In genomic region chr15:92949604-92950249, GRCh38 we compare ENCODE assay signal across 12 cellular contexts. TPM values are rescaled to one million over a fixed set of nuclear protein-coding genes. Genes with fewer than 3 reads are reported as not detected.
A peak's percentile ranks its signal among the peaks of the same experiment; 100 is the strongest.
DNase-seq lines count a peak whose midpoint lies in the region; ATAC-seq and TF ChIP-seq lines count a peak whose summit lies in the region.
"Had no signal": no experiment of that assay in that cellular context is flagged by ENCODE, and none has a peak within 500 bp of the region (broad histone marks: within the 10 kb centered on the region; RNA-seq: fewer than 3 reads in every experiment).

No MANE protein-coding gene starts in this region.

- H3K27me3 ChIP-seq in CD4-positive, alpha-beta T cell (ENCODE audit: control insufficient read depth, insufficient read depth, low read length), result no peaks in the 10 kb centered on the region
- no peaks in the 10 kb centered on the region for H3K27me3 ChIP-seq in gastroesophageal sphincter
- H3K27me3 ChIP-seq: SJCRH30 had no signal

- WGBS in gastroesophageal sphincter (ENCODE audit: low coverage in 1 of 2), 2 donors, result 97 to 98% methylated on average over 10 of the region's 10 CpGs

- H3K4me1 ChIP-seq in HEK293 (ENCODE audit: control insufficient read depth, insufficient read depth, low read length) (no peaks in the 10 kb centered on the region), gastroesophageal sphincter (peaks cover 0 to 28% (median 5%) of the 10 kb centered on the region in 3 donors)

- TF ChIP-seq CTCF in CD4-positive, alpha-beta T cell (IDR thresholded peaks at IDR 0.05), result no peak
- TF ChIP-seq CTCF in HEK293 (tag by site-specific recombination; IDR thresholded peaks at IDR 0.05) (no peak), gastroesophageal sphincter (IDR thresholded peaks at IDR 0.05) (no peak)

- peak overlapping the region; percentile 26 for H3K27ac Mint-ChIP-seq in CD4-positive, alpha-beta T cell
- H3K27ac Mint-ChIP-seq in activated naive CD4-positive, alpha-beta T cell treated with anti-CD3 and anti-CD28 coated beads, Interleukin-2, amount 50 U/mL, for 72 hours, result peak overlapping the region; percentile 79 to 96
- peak overlapping the region; percentile 31 for H3K27ac Mint-ChIP-seq in memory B cell
- no peak overlapping the region for H3K27ac Mint-ChIP-seq in T-helper 2 cell treated with Interferon-gamma antibody and Interleukin-4, amounts not matched to agents 5 μg/mL and 100 μg/mL, for 36 hours

- DNase-seq in CD4-positive, alpha-beta T cell, result no peak
- DNase-seq in activated naive CD4-positive, alpha-beta T cell treated with anti-CD3 and anti-CD28 coated beads, Interleukin-2, amount 50 U/mL, for 72 hours (ENCODE audit: low spot score in 2 of 2), result no peak
- DNase-seq in memory B cell (ENCODE audit: low spot score in 2 of 2), result no peak
- DNase-seq in T-helper 2 cell treated with Interferon-gamma antibody and Interleukin-4, amounts not matched to agents 5 μg/mL and 100 μg/mL, for 36 hours (ENCODE audit: low spot score), result no peak
- DNase-seq: Kasumi-1; NCI-H446; SJCRH30; stimulated activated CD4-positive, alpha-beta T cell treated with anti-CD3 and anti-CD28 coated beads, Interleukin-2, amount 100 ng/mL, for 48 hours; substantia nigra had no signal

- H3K27ac ChIP-seq in CD4-positive, alpha-beta T cell (ENCODE audit: low read depth, low read length), result no peak overlapping the region
- H3K27ac ChIP-seq in HEK293 (ENCODE audit: extremely low read depth, low read depth, low read length) (no peak overlapping the region), gastroesophageal sphincter (no peak overlapping the region)
- H3K27ac ChIP-seq: SJCRH30 had no signal

- CTCF ChIA-PET in CD4-positive, alpha-beta T cell (lab: Charles Lee), result interaction anchor here (1.2 to 1.3 kb wide), 2 partner anchors 12 to 152 kb away, joined by 3 read pairs; no protein-coding TSS in a partner anchor
- CTCF ChIA-PET in HEK293 (lab: Yijun Ruan, JAX), result no interaction called here

- H3K9me3 ChIP-seq in CD4-positive, alpha-beta T cell (ENCODE audit: control insufficient read depth, low read length), result peaks cover 33% of the 10 kb centered on the region
- H3K9me3 ChIP-seq in HEK293 (ENCODE audit: control insufficient read depth, insufficient read depth, low read depth, low read length), result no peaks in the 10 kb centered on the region
- H3K9me3 ChIP-seq in gastroesophageal sphincter, result peaks cover 0 to 30% (median 4%) of the 10 kb centered on the region in 3 donors

- intact Hi-C loops in CD4-positive, alpha-beta T cell (cut with DNase I, micrococcal nuclease), result no loop called here

- no peak overlapping the region for H3K4me3 Mint-ChIP-seq in CD4-positive, alpha-beta T cell
- no peak overlapping the region for H3K4me3 Mint-ChIP-seq in memory B cell
- no peak overlapping the region for H3K4me3 Mint-ChIP-seq in T-helper 2 cell treated with Interferon-gamma antibody and Interleukin-4, amounts not matched to agents 5 μg/mL and 100 μg/mL, for 36 hours

- H3K4me3 ChIP-seq in HEK293 (ENCODE audit: low read depth, low read length) (no peak overlapping the region), gastroesophageal sphincter (no peak overlapping the region)
- H3K4me3 ChIP-seq: SJCRH30 had no signal

- H3K4me1 Mint-ChIP-seq in CD4-positive, alpha-beta T cell (ENCODE audit: low read depth), result peaks cover 10% of the 10 kb centered on the region
- peaks cover 2% of the 10 kb centered on the region for H3K4me1 Mint-ChIP-seq in memory B cell
- peaks cover 3% of the 10 kb centered on the region for H3K4me1 Mint-ChIP-seq in T-helper 2 cell treated with Interferon-gamma antibody and Interleukin-4, amounts not matched to agents 5 μg/mL and 100 μg/mL, for 36 hours (ENCODE audit: low read depth)

- H3K36me3 ChIP-seq in HEK293 (ENCODE audit: control insufficient read depth in 2 of 2, insufficient read depth in 1 of 2, low read length in 2 of 2) (peaks cover 73 to 97% of the 10 kb centered on the region in 2 experiments), gastroesophageal sphincter (peaks cover 30 to 96% of the 10 kb centered on the region in 2 donors)

- no peak for TF ChIP-seq POLR2A in gastroesophageal sphincter (IDR thresholded peaks at IDR 0.05)

- TF ChIP-seq EP300 in gastroesophageal sphincter (IDR thresholded peaks at IDR 0.05), result no peak

- POLR2A ChIA-PET in CD4-positive, alpha-beta T cell (lab: Charles Lee), result interaction anchor here (1.0 to 1.2 kb wide), 2 partner anchors 68 to 141 kb away, joined by 3 to 5 read pairs; no protein-coding TSS in a partner anchor
- POLR2A ChIA-PET in HEK293 (lab: Yijun Ruan, JAX), result no interaction called here

- peaks cover 18% of the 10 kb centered on the region for H3K9me3 Mint-ChIP-seq in CD4-positive, alpha-beta T cell
- peaks cover 17 to 28% of the 10 kb centered on the region in 2 donors for H3K9me3 Mint-ChIP-seq in activated naive CD4-positive, alpha-beta T cell treated with anti-CD3 and anti-CD28 coated beads, Interleukin-2, amount 50 U/mL, for 72 hours
- peaks cover 13% of the 10 kb centered on the region for H3K9me3 Mint-ChIP-seq in memory B cell
- peaks cover 40% of the 10 kb centered on the region for H3K9me3 Mint-ChIP-seq in T-helper 2 cell treated with Interferon-gamma antibody and Interleukin-4, amounts not matched to agents 5 μg/mL and 100 μg/mL, for 36 hours

- H3K27me3 Mint-ChIP-seq in CD4-positive, alpha-beta T cell, result no peaks in the 10 kb centered on the region
- H3K27me3 Mint-ChIP-seq in memory B cell, result no peaks in the 10 kb centered on the region
- no peaks in the 10 kb centered on the region for H3K27me3 Mint-ChIP-seq in T-helper 2 cell treated with Interferon-gamma antibody and Interleukin-4, amounts not matched to agents 5 μg/mL and 100 μg/mL, for 36 hours (ENCODE audit: low read depth)

- ATAC-seq in CD4-positive, alpha-beta T cell (ENCODE audit: poor library complexity), result no peak
- no peak for ATAC-seq in activated naive CD4-positive, alpha-beta T cell treated with anti-CD3 and anti-CD28 coated beads, Interleukin-2, amount 50 U/mL, for 72 hours
- no peak for ATAC-seq in memory B cell (ENCODE audit: low read depth)
- ATAC-seq in HG02938 (IDR thresholded peaks at IDR 0.05; ENCODE audit: unreplicated experiment), result no peak
- no peak for ATAC-seq in gastroesophageal sphincter

- peaks cover 100% of the 10 kb centered on the region for H3K36me3 Mint-ChIP-seq in CD4-positive, alpha-beta T cell (ENCODE audit: low read depth)
- H3K36me3 Mint-ChIP-seq in activated naive CD4-positive, alpha-beta T cell treated with anti-CD3 and anti-CD28 coated beads, Interleukin-2, amount 50 U/mL, for 72 hours, result peaks cover 38 to 77% of the 10 kb centered on the region in 2 donors
- peaks cover 52% of the 10 kb centered on the region for H3K36me3 Mint-ChIP-seq in memory B cell
- peaks cover 90% of the 10 kb centered on the region for H3K36me3 Mint-ChIP-seq in T-helper 2 cell treated with Interferon-gamma antibody and Interleukin-4, amounts not matched to agents 5 μg/mL and 100 μg/mL, for 36 hours (ENCODE audit: low read depth)

TF ChIP-seq in HEK293, 187 proteins besides CTCF, POLR2A, EP300 and RAD21:
- TF ChIP-seq MEIS1 (CRISPR knock-in tag; IDR thresholded peaks at IDR 0.05; ENCODE audit: borderline replicate concordance), result no peak
- TF ChIP-seq ZNF561 (tag by site-specific recombination; IDR thresholded peaks at IDR 0.05; ENCODE audit: borderline replicate concordance), result peak; percentile 98
- peak; percentile 100 for TF ChIP-seq SETDB1 (IDR thresholded peaks at IDR 0.05; ENCODE audit: insufficient read length, low read length)
- no peak for TF ChIP-seq ZNF791 (tag by site-specific recombination; IDR thresholded peaks at IDR 0.05)
- TF ChIP-seq TRIM28 (IDR thresholded peaks at IDR 0.05; ENCODE audit: borderline replicate concordance, low read length), result peak; percentile 98; the same call in 1 of the 2 replicates

RNA-seq across cellular contexts. Expression of gene CHD2, which starts 49.6 kb away (rescaled TPM):
- 100 to 1,000 TPM; 615 to 660 TPM for total RNA-seq in CD4-positive, alpha-beta T cell
- total RNA-seq in activated naive CD4-positive, alpha-beta T cell treated with anti-CD3 and anti-CD28 coated beads, Interleukin-2, amount 50 U/mL, for 72 hours, result 100 to 1,000 TPM; 187 to 214 TPM
- 100 to 1,000 TPM in 2 of 4 donors, 10 to 100 TPM in 2; 41.9 to 144 (median 81.8) TPM for total RNA-seq in gastroesophageal sphincter
